Comparison of ENCODE assay signal across 8 cellular contexts in the genomic region with DNA sequence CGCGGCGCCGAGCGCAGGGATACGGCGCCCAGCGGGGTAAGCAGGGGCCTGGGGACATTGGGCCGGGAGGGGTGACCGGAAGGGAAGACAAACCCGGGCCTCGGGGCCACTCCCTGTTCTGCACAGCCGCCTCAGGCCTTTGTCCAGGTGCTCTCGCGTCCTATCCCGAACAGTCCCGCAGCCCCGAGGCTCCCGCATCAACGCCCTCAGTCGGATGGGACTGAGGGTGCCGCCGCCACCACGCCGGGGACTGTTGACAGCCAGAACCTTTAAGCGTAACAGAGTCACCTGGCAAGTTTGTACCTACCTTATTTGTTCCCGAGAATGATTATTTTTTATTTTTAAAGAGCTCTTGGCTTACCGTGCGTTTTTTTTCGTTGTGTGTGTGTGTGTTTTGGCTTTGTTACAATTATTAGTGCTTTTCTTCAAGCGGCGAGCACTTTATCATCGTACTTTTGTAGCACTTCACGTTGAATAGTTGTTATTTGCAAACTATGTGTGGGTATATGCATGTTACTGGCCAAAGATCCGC. TPM values are rescaled to one million over a fixed set of nuclear protein-coding genes. Genes with fewer than 3 reads are reported as not detected.
DNase-seq lines count a peak whose midpoint lies in the region; ATAC-seq and TF ChIP-seq lines count a peak whose summit lies in the region.

No MANE protein-coding gene starts in this region.

- intact Hi-C loops in uterus (cut with DNase I; ENCODE audit: low total_unique reads), result no loop called here

- ATAC-seq in HG02870 (IDR thresholded peaks at IDR 0.05; ENCODE audit: unreplicated experiment), result peak; percentile 22

- peak overlapping the region; percentile 96 for H3K9ac ChIP-seq in mesenchymal stem cell (ENCODE audit: low read length)

- H3K23ac ChIP-seq in mesenchymal stem cell (ENCODE audit: low read length in 2 of 2), result no peak overlapping the region

- H3K9me3 ChIP-seq in mesenchymal stem cell (ENCODE audit: control insufficient read depth, low read length), result no peaks in the 10 kb centered on the region
- no peaks in the 10 kb centered on the region for H3K9me3 ChIP-seq in uterus

- peak overlapping the region; percentile 96 for H2BK15ac ChIP-seq in mesenchymal stem cell (ENCODE audit: low read depth, poor library complexity, severe bottlenecking)

- peak overlapping the region; percentile 72 for H4K91ac ChIP-seq in mesenchymal stem cell (ENCODE audit: low read length)

- peak overlapping the region; percentile 91 for H2AFZ ChIP-seq in mesenchymal stem cell (ENCODE audit: low read depth, low read length)

- H2BK5ac ChIP-seq in mesenchymal stem cell (ENCODE audit: low read depth, low read length, poor library complexity, severe bottlenecking), result peak overlapping the region; percentile 68

- H3K18ac ChIP-seq in mesenchymal stem cell (ENCODE audit: low read depth in 1 of 2, low read length in 2 of 2), result peak overlapping the region; percentile 88 to 96

- peak overlapping the region in 1 of 2 experiments; percentile 24 for H2BK12ac ChIP-seq in mesenchymal stem cell (ENCODE audit: low read length in 2 of 2)

- no peak overlapping the region for H3K14ac ChIP-seq in mesenchymal stem cell (ENCODE audit: low read length in 2 of 2)

- H3K27ac ChIP-seq in mesenchymal stem cell (ENCODE audit: low read length, poor library complexity, severe bottlenecking), result peak overlapping the region; percentile 33
- H3K27ac ChIP-seq in uterus, result peak overlapping the region; percentile 95 to 96

- peak overlapping the region; percentile 91 to 94 for H3K4me3 ChIP-seq in cardiac fibroblast (replicated peaks in 1 of 2; ENCODE audit: low read depth in 2 of 2, low read length in 2 of 2)
- H3K4me3 ChIP-seq in mesenchymal stem cell (ENCODE audit: insufficient read depth in 1 of 2, low read depth in 1 of 2, low read length in 2 of 2), result peak overlapping the region; percentile 98 to 100
- H3K4me3 ChIP-seq in uterus, result peak overlapping the region; percentile 68 to 98

- H2AK5ac ChIP-seq in mesenchymal stem cell (ENCODE audit: low read length, severe bottlenecking), result no peak overlapping the region

- peak overlapping the region; percentile 99 for H4K8ac ChIP-seq in mesenchymal stem cell (ENCODE audit: low read length)

- WGBS in mesenchymal stem cell, result 3% methylated on average over 33 of the region's 35 CpGs

- peak overlapping the region; percentile 74 for H3K4me2 ChIP-seq in mesenchymal stem cell (ENCODE audit: low read length, poor library complexity, severe bottlenecking)

- peak overlapping the region; percentile 68 for H2BK120ac ChIP-seq in mesenchymal stem cell (ENCODE audit: low read depth, low read length)

- no peak for TF ChIP-seq POLR2A in uterus (IDR thresholded peaks at IDR 0.05)

- peaks cover 3% of the 10 kb centered on the region for H3K79me1 ChIP-seq in mesenchymal stem cell (replicated peaks; ENCODE audit: low read length, poor library complexity, severe bottlenecking)

- DNase-seq in NCI-H446 treated with DMSO at 0.1 percent for 48 hours (lab: John Stamatoyannopoulos, UW) (peak; percentile 27), NCI-H446 (lab: John Stamatoyannopoulos, UW) (no peak), NCI-H748 treated with DMSO at 0.1 percent for 48 hours (lab: John Stamatoyannopoulos, UW) (peak; percentile 71), cardiac fibroblast (ENCODE audit: low read depth in 2 of 2) (peak in 1 of 2 donors; percentile 27), mesenchymal stem cell (no peak), uterus (peak in 1 of 2 donors; percentile 46), CD1c-positive myeloid dendritic cell (ENCODE audit: extremely low spot score) (no peak)

- no peaks in the 10 kb centered on the region for H3K27me3 ChIP-seq in mesenchymal stem cell (ENCODE audit: control insufficient read depth in 1 of 2, insufficient read depth in 1 of 2, low read length in 2 of 2)
- no peaks in the 10 kb centered on the region for H3K27me3 ChIP-seq in uterus

- TF ChIP-seq CTCF in cardiac fibroblast (IDR thresholded peaks at IDR 0.05; ENCODE audit: low read depth, low read length), result no peak
- no peak for TF ChIP-seq CTCF in uterus (IDR thresholded peaks at IDR 0.05)

- peaks cover 9% of the 10 kb centered on the region for H3K4me1 ChIP-seq in mesenchymal stem cell (ENCODE audit: control insufficient read depth, insufficient read depth, low read depth, low read length)
- peaks cover 17 to 20% of the 10 kb centered on the region in 2 donors for H3K4me1 ChIP-seq in uterus

- H3K36me3 ChIP-seq in mesenchymal stem cell (ENCODE audit: control insufficient read depth in 1 of 2, insufficient read depth in 2 of 2, low read depth in 1 of 2, low read length in 2 of 2) (peaks cover 13 to 29% of the 10 kb centered on the region in 2 experiments), uterus (no peaks in the 10 kb centered on the region)

- peak overlapping the region in 1 of 2 experiments; percentile 94 for H3K4ac ChIP-seq in mesenchymal stem cell (ENCODE audit: low read depth in 1 of 2, low read length in 2 of 2)

RNA-seq across cellular contexts. Expression of gene COA8, which starts 0.4 kb away (rescaled TPM):
- 63.1 TPM for polyA plus RNA-seq in mesenchymal stem cell (2013, experiment 1 of 2)
- polyA plus RNA-seq in mesenchymal stem cell (2013, experiment 2 of 2), result 58.9 TPM
- 10 to 100 TPM in 3 of 4 donors, not detected in 1; 26.9 to 51.5 (median 31.6) TPM for total RNA-seq in uterus

RNA-seq across cellular contexts. Expression of gene BAG5, which starts 0.7 kb away (rescaled TPM):
- 14.8 TPM for polyA plus RNA-seq in mesenchymal stem cell (2013, experiment 1 of 2)
- polyA plus RNA-seq in mesenchymal stem cell (2013, experiment 2 of 2), result 14.4 TPM
- 10 to 100 TPM; 13.8 to 43.6 (median 33.1) TPM for total RNA-seq in uterus

RNA-seq across cellular contexts. Expression of gene TRMT61A, which starts 34.2 kb away (rescaled TPM):
- polyA plus RNA-seq in mesenchymal stem cell (2013, experiment 1 of 2), result 3.6 TPM
- polyA plus RNA-seq in mesenchymal stem cell (2013, experiment 2 of 2), result 3.8 TPM
- 10 to 100 TPM in 2 of 4 donors, 1 to 10 TPM in 2; 3.6 to 26.5 (median 8.7) TPM for total RNA-seq in uterus

RNA-seq across cellular contexts. Expression of gene CKB, which starts 40.5 kb away (rescaled TPM):
- polyA plus RNA-seq in mesenchymal stem cell (2013, experiment 1 of 2), result 46.1 TPM
- 46.9 TPM for polyA plus RNA-seq in mesenchymal stem cell (2013, experiment 2 of 2)
- total RNA-seq in uterus, result 100 to 1,000 TPM in 3 of 4 donors, 10 to 100 TPM in 1; 96.2 to 291 (median 218) TPM

Comparison
In these comparisons a context has a peak if more than half of its experiments do, and no peak if none do; other contexts are left out.
1. DNase-seq: peak in NCI-H446 treated with DMSO at 0.1 percent for 48 hours (single experiment) and NCI-H748 treated with DMSO at 0.1 percent for 48 hours (single experiment); none in NCI-H446 (0 of 2), mesenchymal stem cell (single experiment) and CD1c-positive myeloid dendritic cell (single experiment).
2. Peak in every context shown above with its lines, with median percentiles within 50 percentile points of each other: H3K4me3 ChIP-seq.